15 cellular contexts compared by ENCODE assay signal in the genomic region with DNA sequence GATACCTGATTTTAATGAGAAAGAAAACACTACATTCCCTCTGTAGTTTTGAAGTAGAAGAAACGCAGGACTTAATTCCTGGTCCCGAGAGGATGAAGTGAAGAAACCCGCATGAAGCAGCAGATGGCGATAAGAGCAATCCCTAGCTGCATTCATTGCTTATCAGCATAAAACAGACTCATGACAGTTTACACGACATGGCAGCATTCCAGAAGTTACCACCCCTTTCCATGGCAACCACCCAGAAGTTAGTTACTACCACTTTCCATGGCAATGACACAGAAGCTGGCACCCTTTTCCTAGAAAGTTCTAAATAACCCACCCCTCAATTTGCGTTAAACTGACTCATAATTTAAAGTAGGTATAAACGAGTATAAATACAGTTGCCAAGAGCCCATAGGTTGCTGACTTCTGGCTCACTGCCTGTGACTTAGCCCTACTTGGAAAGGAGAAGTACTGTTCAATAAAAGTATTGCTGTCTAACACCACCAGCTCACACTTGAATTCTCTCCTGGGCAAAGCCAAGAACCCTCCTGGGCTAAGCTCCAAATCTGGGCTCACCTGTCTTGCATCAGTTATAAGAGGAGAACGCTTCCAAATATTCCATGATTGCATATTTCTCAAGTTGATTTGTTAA. TPM values are rescaled to one million over a fixed set of nuclear protein-coding genes. Genes with fewer than 3 reads are reported as not detected.
DNase-seq lines count a peak whose midpoint lies in the region; ATAC-seq and TF ChIP-seq lines count a peak whose summit lies in the region.
"Had no signal": no experiment of that assay in that cellular context is flagged by ENCODE, and none has a peak within 500 bp of the region (broad histone marks: within the 10 kb centered on the region; RNA-seq: fewer than 3 reads in every experiment).

No MANE protein-coding gene starts in this region.

- no peak overlapping the region for H3K27ac Mint-ChIP-seq in activated T-helper 17 cell treated with anti-CD3 and anti-CD28 coated beads, Interleukin-2, amount 50 U/mL, for 72 hours
- no peak overlapping the region for H3K27ac Mint-ChIP-seq in activated CD4-positive, alpha-beta memory T cell treated with anti-CD3 and anti-CD28 coated beads for 36 hours
- H3K27ac Mint-ChIP-seq: brain, nephron had no signal

- no peaks in the 10 kb centered on the region for H3K9me3 Mint-ChIP-seq in activated T-helper 17 cell treated with anti-CD3 and anti-CD28 coated beads, Interleukin-2, amount 50 U/mL, for 72 hours
- no peaks in the 10 kb centered on the region for H3K9me3 Mint-ChIP-seq in activated CD4-positive, alpha-beta memory T cell treated with anti-CD3 and anti-CD28 coated beads for 36 hours

- CTCF ChIA-PET in activated CD4-positive, alpha-beta memory T cell treated with anti-CD3 and anti-CD28 coated beads for 36 hours (lab: Charles Lee), result no interaction called here
- CTCF ChIA-PET in GM10248 (lab: Yijun Ruan, JAX), result interaction anchor here (1.1 kb wide), 1 partner anchor 13 kb away, joined by 3 read pairs; no protein-coding TSS in a partner anchor

- no peak for TF ChIP-seq CTCF in GM10248 (IDR thresholded peaks at IDR 0.05; ENCODE audit: control extremely low read depth, extremely low read depth, low read depth, missing control alignments)

- intact Hi-C loops in left colon (cut with DNase I, micrococcal nuclease), result no loop called here
- intact Hi-C loops in activated CD4-positive, alpha-beta memory T cell treated with anti-CD3 and anti-CD28 coated beads for 36 hours (cut with micrococcal nuclease), result no loop called here

- H3K36me3 Mint-ChIP-seq in activated T-helper 17 cell treated with anti-CD3 and anti-CD28 coated beads, Interleukin-2, amount 50 U/mL, for 72 hours (ENCODE audit: low read depth), result no peaks in the 10 kb centered on the region
- no peaks in the 10 kb centered on the region for H3K36me3 Mint-ChIP-seq in activated CD4-positive, alpha-beta memory T cell treated with anti-CD3 and anti-CD28 coated beads for 36 hours
- H3K36me3 Mint-ChIP-seq: brain had no signal

- H3K4me3 Mint-ChIP-seq in activated T-helper 17 cell treated with anti-CD3 and anti-CD28 coated beads, Interleukin-2, amount 50 U/mL, for 72 hours, result no peak overlapping the region
- H3K4me3 Mint-ChIP-seq in activated CD4-positive, alpha-beta memory T cell treated with anti-CD3 and anti-CD28 coated beads for 36 hours, result no peak overlapping the region
- H3K4me3 Mint-ChIP-seq: brain, nephron had no signal

- peak; percentile 61 for ATAC-seq in left colon
- ATAC-seq in activated T-helper 17 cell treated with anti-CD3 and anti-CD28 coated beads, Interleukin-2, amount 50 U/mL, for 72 hours (replicated peaks), result no peak

- in situ Hi-C loops in Caki2 (cut with HindIII; ENCODE audit: low pct_unique_long_range_greater_than_20kb, low sequenced_read_pairs), result no loop called here

- peak; percentile 37 for DNase-seq in Caki2 (ENCODE audit: low read depth)
- DNase-seq in Kasumi-1 (lab: John Stamatoyannopoulos, UW), result peak; percentile 6 to 18
- DNase-seq in amniotic epithelial cell (ENCODE audit: low read depth), result peak; percentile 11
- no peak for DNase-seq in left colon
- DNase-seq in activated CD4-positive, alpha-beta memory T cell treated with anti-CD3 and anti-CD28 coated beads for 36 hours, result no peak
- DNase-seq in HuH-7 (ENCODE audit: low spot score), result no peak
- no peak for DNase-seq in GM10248 (ENCODE audit: extremely low spot score)
- DNase-seq: activated CD4-positive, alpha-beta T cell treated with anti-CD3 and anti-CD28 coated beads for 1 hour; COR-L47; esophagus squamous epithelium; NCI-H2029; SHP77 had no signal

- POLR2A ChIA-PET in activated CD4-positive, alpha-beta memory T cell treated with anti-CD3 and anti-CD28 coated beads for 36 hours (lab: Charles Lee), result no interaction called here
- POLR2A ChIA-PET in GM10248 (lab: Yijun Ruan, JAX), result no interaction called here

- H3K27me3 Mint-ChIP-seq in activated T-helper 17 cell treated with anti-CD3 and anti-CD28 coated beads, Interleukin-2, amount 50 U/mL, for 72 hours, result peaks cover 18% of the 10 kb centered on the region
- H3K27me3 Mint-ChIP-seq in activated CD4-positive, alpha-beta memory T cell treated with anti-CD3 and anti-CD28 coated beads for 36 hours, result peaks cover 7% of the 10 kb centered on the region

- H3K4me1 Mint-ChIP-seq in activated T-helper 17 cell treated with anti-CD3 and anti-CD28 coated beads, Interleukin-2, amount 50 U/mL, for 72 hours, result no peaks in the 10 kb centered on the region
- H3K4me1 Mint-ChIP-seq in activated CD4-positive, alpha-beta memory T cell treated with anti-CD3 and anti-CD28 coated beads for 36 hours (ENCODE audit: low read depth), result no peaks in the 10 kb centered on the region
- H3K4me1 Mint-ChIP-seq: brain, nephron had no signal

RNA-seq across cellular contexts. Expression of a gene that starts 5.5 kb away (rescaled TPM):
- total RNA-seq in Caki2 (2014; rRNA removed; shearing (Covaris generic); ENCODE audit: low replicate concordance), result not detected in 2 replicates
- total RNA-seq in left colon, result not detected
- not detected for total RNA-seq in activated T-helper 17 cell treated with anti-CD3 and anti-CD28 coated beads, Interleukin-2, amount 50 U/mL, for 72 hours
- not detected for total RNA-seq in activated CD4-positive, alpha-beta memory T cell treated with anti-CD3 and anti-CD28 coated beads for 36 hours
- total RNA-seq: esophagus squamous epithelium had no signal

Comparison
In these comparisons a context has a peak if more than half of its experiments do, and no peak if none do; other contexts are left out.
1. DNase-seq: peak in Caki2 (single experiment), Kasumi-1 (2 of 2) and amniotic epithelial cell (single experiment); none in left colon (0 of 2), activated CD4-positive, alpha-beta memory T cell treated with anti-CD3 and anti-CD28 coated beads for 36 hours (single experiment), HuH-7 (single experiment) and GM10248 (single experiment).